ENCODE assay signal across 12 cellular contexts in the genomic region with DNA sequence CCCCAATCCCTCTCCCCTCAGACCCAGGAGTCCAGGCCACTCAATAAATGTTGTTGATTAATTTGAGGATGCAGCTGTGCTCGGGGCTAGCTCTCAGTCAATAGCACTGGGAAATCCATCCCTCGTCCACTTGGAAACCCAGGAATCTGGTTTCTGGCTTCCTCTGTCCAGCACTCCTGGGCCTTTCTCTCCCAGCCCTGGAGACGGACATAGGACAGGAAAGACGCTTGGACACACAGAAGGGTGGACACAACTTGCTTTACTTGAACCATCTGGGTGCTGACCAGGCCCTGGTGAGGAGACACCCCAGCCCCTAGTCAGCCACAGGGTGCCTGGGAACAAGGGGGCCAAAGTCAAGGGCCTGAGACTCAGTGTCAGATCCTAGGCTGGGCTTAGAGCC. TPM values are rescaled to one million over a fixed set of nuclear protein-coding genes. Genes with fewer than 3 reads are reported as not detected.
"Had no signal": no experiment of that assay in that cellular context is flagged by ENCODE, and none has a peak within 500 bp of the region (broad histone marks: within the 10 kb centered on the region; RNA-seq: fewer than 3 reads in every experiment).

No MANE protein-coding gene starts in this region.

- H3K36me3 ChIP-seq: thyroid gland, uterus had no signal

- H3K9me3 ChIP-seq: thyroid gland, uterus had no signal

- H3K27ac ChIP-seq: thyroid gland, uterus had no signal

- DNase-seq: activated CD4-positive, alpha-beta T cell treated with anti-CD3 and anti-CD28 coated beads for 48 hours; activated CD8-positive, alpha-beta memory T cell treated with anti-CD3 and anti-CD28 coated beads for 24 hours; activated naive CD4-positive, alpha-beta T cell treated with anti-CD3 and anti-CD28 coated beads, Interleukin-2, amount 10 ng/mL, durations not matched to agents 7 days and 5 days; left colon; T-cell; thyroid gland; uterus had no signal

- ATAC-seq: left colon; stimulated activated effector memory CD8-positive, alpha-beta T cell treated with anti-CD3 and anti-CD28 coated beads, Interleukin-12 subunit alpha, Interleukin-12 subunit beta, amount 100 ng/mL, for 72 hours; T-cell had no signal

- H3K4me1 ChIP-seq: uterus had no signal

- H3K4me3 ChIP-seq: smooth muscle cell, thyroid gland, uterus had no signal

RNA-seq across cellular contexts. Expression of a gene that starts 0.9 kb away (rescaled TPM):
- total RNA-seq: activated T-helper 2 cell treated with anti-CD3 and anti-CD28 coated beads, Interferon-gamma antibody, Interleukin-2, Interleukin-4, amounts not matched to agents 10 μg/mL and 5 μg/mL and 100 μg/mL, durations not matched to agents 14 hours and 24 hours and 36 hours; osteocyte; smooth muscle cell; T-cell; thyroid gland had no signal

RNA-seq across cellular contexts. Expression of a gene that starts 8.0 kb away (rescaled TPM):
- total RNA-seq: T-cell had no signal

RNA-seq across cellular contexts. Expression of a gene that starts 9.4 kb away (rescaled TPM):
- total RNA-seq: osteocyte, thyroid gland had no signal

RNA-seq across cellular contexts. Expression of a gene that starts 21.7 kb away (rescaled TPM):
- total RNA-seq: osteocyte, renal cortical epithelial cell, smooth muscle cell, thyroid gland had no signal
- polyA plus RNA-seq: smooth muscle cell had no signal
